Comparison of ENCODE assay signal across 16 cellular contexts in the genomic region with DNA sequence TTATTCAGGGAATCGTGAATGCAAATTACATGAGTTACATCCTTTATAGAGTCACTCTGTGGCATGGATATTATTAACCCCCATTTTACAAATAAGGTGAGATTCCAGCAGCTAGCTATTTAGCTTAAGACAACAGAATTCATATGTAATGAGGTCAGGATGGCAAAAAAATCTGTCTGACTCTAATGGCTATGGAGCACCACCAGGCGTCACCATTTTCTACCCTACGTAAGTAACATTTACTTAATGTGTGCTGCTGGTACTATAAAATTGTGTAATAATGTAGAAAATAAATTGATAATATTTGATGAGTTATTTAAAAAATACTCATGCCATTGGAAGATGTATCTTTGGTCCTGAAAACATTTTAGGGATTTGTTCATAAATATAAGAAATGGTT.
DNase-seq lines count a peak whose midpoint lies in the region; ATAC-seq, FAIRE-seq and TF ChIP-seq lines count a peak whose summit lies in the region.
"Had no signal": no experiment of that assay in that cellular context is flagged by ENCODE, and none has a peak within 500 bp of the region (broad histone marks: within the 10 kb centered on the region; RNA-seq: fewer than 3 reads in every experiment).

No MANE protein-coding gene starts in this region.

- FAIRE-seq in D721Med (lab: Jason Lieb, UNC) = peak; percentile 41

- H3K36me3 ChIP-seq in RWPE2 (ENCODE audit: low read depth) = no peaks in the 10 kb centered on the region

- H3K27ac ChIP-seq in RWPE2 (ENCODE audit: poor library complexity, severe bottlenecking) = no peak overlapping the region
- H3K27ac ChIP-seq: testis had no signal

- no peak for DNase-seq in D721Med (ENCODE audit: insufficient read length, low spot score)
- peak; percentile 44 for DNase-seq in HT-29 (ENCODE audit: low spot score)
- no peak for DNase-seq in RWPE2 (ENCODE audit: low spot score)
- peak; percentile 23 for DNase-seq in iPS DF 19.7 (ENCODE audit: low read depth, low spot score)
- DNase-seq in amniotic stem cell (lab: John Stamatoyannopoulos, UW) = no peak
- DNase-seq in effector CD4-positive, alpha-beta T cell = no peak
- DNase-seq: activated CD4-positive, CD25-positive, alpha-beta regulatory T cell; activated naive CD4-positive, alpha-beta T cell treated with Interleukin-2 at 50 U/mL for 16 hours; AML-193; DMS79 treated with DMSO at 0.1 percent for 48 hours; kidney glomerular epithelial cell; naive B cell; NCI-H2081; testis had no signal

- no peaks in the 10 kb centered on the region for H3K27me3 ChIP-seq in RWPE2 (ENCODE audit: insufficient read depth, poor library complexity, severe bottlenecking)
- H3K27me3 ChIP-seq: testis had no signal

- no peaks in the 10 kb centered on the region for H3K9me3 ChIP-seq in RWPE2 (ENCODE audit: severe bottlenecking)
- H3K9me3 ChIP-seq: testis had no signal

- peak; percentile 36; the same call in 1 of the 3 replicates for ATAC-seq in RWPE2 (ENCODE audit: low read depth)
- ATAC-seq in HG03520 (IDR thresholded peaks at IDR 0.05; ENCODE audit: unreplicated experiment) = no peak
- no peak for ATAC-seq in GM21390 (IDR thresholded peaks at IDR 0.05; ENCODE audit: unreplicated experiment)

- no peak overlapping the region for H3K4me3 ChIP-seq in RWPE2 (ENCODE audit: severe bottlenecking)
- H3K4me3 ChIP-seq: testis had no signal

- no peak for TF ChIP-seq CTCF in D721Med (IDR thresholded peaks at IDR 0.05; ENCODE audit: insufficient read depth, missing control alignments)
- TF ChIP-seq CTCF in RWPE2 (IDR thresholded peaks at IDR 0.05; ENCODE audit: poor library complexity, severe bottlenecking) = peak; percentile 55

- no peaks in the 10 kb centered on the region for H3K4me1 ChIP-seq in RWPE2 (ENCODE audit: insufficient read depth, poor library complexity, severe bottlenecking)
- H3K4me1 ChIP-seq: testis had no signal

Comparison
In these comparisons a context has a peak if more than half of its experiments do, and no peak if none do; other contexts are left out.
1. DNase-seq: peak in HT-29 (single experiment) and iPS DF 19.7 (single experiment); none in D721Med (single experiment), RWPE2 (single experiment), amniotic stem cell (single experiment) and effector CD4-positive, alpha-beta T cell (single experiment).